ENCODE assay signal across 17 cellular contexts in genomic region chr10:119217937-119218579, GRCh38. TPM values are rescaled to one million over a fixed set of nuclear protein-coding genes. Genes with fewer than 3 reads are reported as not detected.
A peak's percentile ranks its signal among the peaks of the same experiment; 100 is the strongest.
DNase-seq lines count a peak whose midpoint lies in the region; ATAC-seq and TF ChIP-seq lines count a peak whose summit lies in the region.
"Had no signal": no experiment of that assay in that cellular context is flagged by ENCODE, and none has a peak within 500 bp of the region (broad histone marks: within the 10 kb centered on the region; RNA-seq: fewer than 3 reads in every experiment).

No MANE protein-coding gene starts in this region.

- H3K4me3 ChIP-seq in IMR-90 (ENCODE audit: insufficient read depth, low read depth, low read length): no peak overlapping the region
- H3K4me3 ChIP-seq in ascending aorta: no peak overlapping the region
- no peak overlapping the region for H3K4me3 ChIP-seq in gastrocnemius medialis

- H3K56ac ChIP-seq in IMR-90 (ENCODE audit: extremely low read depth, insufficient read depth, low read length): no peak overlapping the region

- H3K9me3 Mint-ChIP-seq in activated CD8-positive, alpha-beta T cell treated with anti-CD3 and anti-CD28 coated beads, Interleukin-2, amount 10 ng/mL, durations not matched to agents 7 days and 5 days (ENCODE audit: insufficient read depth): no peaks in the 10 kb centered on the region
- H3K9me3 Mint-ChIP-seq in MCF 10A (ENCODE audit: unreplicated experiment): no peaks in the 10 kb centered on the region
- H3K9me3 Mint-ChIP-seq: activated T-helper 1 cell treated with anti-CD3 and anti-CD28 coated beads, Interleukin-12 subunit alpha, Interleukin-12 subunit beta, Interleukin-2, Interleukin-4 antibody, amounts not matched to agents 30 ng/mL and 10 ng/mL and 1 ng/mL, durations not matched to agents 14 hours and 24 hours and 36 hours had no signal

- no peak overlapping the region; the same call in 1 of the 2 replicates for H3K9ac ChIP-seq in IMR-90 (ENCODE audit: low read depth, low read length)

- peak overlapping the region; percentile 6; the same call in 1 of the 3 replicates for H2BK15ac ChIP-seq in IMR-90 (ENCODE audit: low read depth, low read length)

- H3K27me3 Mint-ChIP-seq in activated CD8-positive, alpha-beta T cell treated with anti-CD3 and anti-CD28 coated beads, Interleukin-2, amount 10 ng/mL, durations not matched to agents 7 days and 5 days (ENCODE audit: low read depth): no peaks in the 10 kb centered on the region
- no peaks in the 10 kb centered on the region for H3K27me3 Mint-ChIP-seq in MCF 10A (ENCODE audit: insufficient read depth, unreplicated experiment)
- H3K27me3 Mint-ChIP-seq: progenitor cell of endocrine pancreas had no signal

- WGBS in IMR-90 (ENCODE audit: extremely low coverage in 2 of 2, insufficient read length in 1 of 2), 2 experiments: 30% methylated on average over 2 of the region's 5 CpGs; no CpG with 5 or more reads in 1 of the 2 experiments

- POLR2A ChIA-PET in IMR-90 (lab: Charles Lee; ENCODE audit: unreplicated experiment) (interaction anchor here (0.6 to 0.8 kb wide), 2 partner anchors 8 kb away, joined by 4 to 33 read pairs; no protein-coding TSS in a partner anchor), MCF 10A (lab: Yijun Ruan, JAX) (no interaction called here)
- POLR2A ChIA-PET in activated CD8-positive, alpha-beta T cell treated with anti-CD3 and anti-CD28 coated beads, Interleukin-2, amount 10 ng/mL, durations not matched to agents 7 days and 5 days (lab: Charles Lee): interaction anchor here (0.6 to 0.7 kb wide), 3 partner anchors 137 to 406 kb away, joined by 3 to 5 read pairs (median 4); no protein-coding TSS in a partner anchor

- no peak overlapping the region for H3K4me3 Mint-ChIP-seq in activated CD8-positive, alpha-beta T cell treated with anti-CD3 and anti-CD28 coated beads, Interleukin-2, amount 10 ng/mL, durations not matched to agents 7 days and 5 days
- H3K4me3 Mint-ChIP-seq in MCF 10A (ENCODE audit: unreplicated experiment): no peak overlapping the region
- H3K4me3 Mint-ChIP-seq: activated T-helper 1 cell treated with anti-CD3 and anti-CD28 coated beads, Interleukin-12 subunit alpha, Interleukin-12 subunit beta, Interleukin-2, Interleukin-4 antibody, amounts not matched to agents 30 ng/mL and 10 ng/mL and 1 ng/mL, durations not matched to agents 14 hours and 24 hours and 36 hours had no signal

- H3K9me1 ChIP-seq in IMR-90 (ENCODE audit: insufficient read depth, low read length): peaks cover 41% of the 10 kb centered on the region

- H3K27me3 ChIP-seq in IMR-90 (ENCODE audit: control insufficient read depth, insufficient read depth, low read length) (no peaks in the 10 kb centered on the region), ascending aorta (no peaks in the 10 kb centered on the region), gastrocnemius medialis (no peaks in the 10 kb centered on the region)

- peak overlapping the region; percentile 72; the same call in 1 of the 2 replicates for H2AK5ac ChIP-seq in IMR-90 (ENCODE audit: low read depth, low read length)

- H3K14ac ChIP-seq in IMR-90 (replicated peaks; ENCODE audit: low read depth, low read length): peak overlapping the region; percentile 77

- peak overlapping the region; percentile 64; the same call in 1 of the 2 replicates for H3K23ac ChIP-seq in IMR-90 (ENCODE audit: low read depth, low read length)

- BruUV-seq in IMR-90 (replicated peaks; lab: Mats Ljungman, UMichigan) (no TSS peak), MCF 10A (replicated peaks; lab: Mats Ljungman, UMichigan) (no TSS peak)

- H2AK9ac ChIP-seq in IMR-90 (replicated peaks; ENCODE audit: low read depth, low read length, poor library complexity): no peak overlapping the region

- H3K18ac ChIP-seq in IMR-90 (ENCODE audit: low read depth, low read length): peak overlapping the region; percentile 69

- TF ChIP-seq CTCF in IMR-90 (conservative IDR thresholded peaks at IDR 0.05; ENCODE audit: low read depth, low read length): no peak
- no peak for TF ChIP-seq CTCF in ascending aorta (IDR thresholded peaks at IDR 0.05)
- no peak for TF ChIP-seq CTCF in gastrocnemius medialis (IDR thresholded peaks at IDR 0.05 in 4 of 5, conservative IDR thresholded peaks at IDR 0.05 in 1 of 5)
- no peak for TF ChIP-seq CTCF in MCF 10A (IDR thresholded peaks at IDR 0.05; ENCODE audit: unreplicated experiment)

- intact Hi-C loops in IMR-90 (cut with micrococcal nuclease): no loop called here
- intact Hi-C loops in ascending aorta (cut with DNase I): no loop called here
- intact Hi-C loops in left ventricle myocardium superior (cut with micrococcal nuclease): no loop called here
- intact Hi-C loops in gastrocnemius medialis (cut with DNase I; ENCODE audit: low total_unique reads): loop anchor here (5.0 kb wide), 1 partner anchor 34 kb away; no protein-coding TSS in a partner anchor
- intact Hi-C loops in MCF 10A (cut with micrococcal nuclease): no loop called here

- ATAC-seq in IMR-90 (ENCODE audit: low read depth) (peak; percentile 52), left ventricle myocardium superior (peak; percentile 72), gastrocnemius medialis (peak in 1 of 2 donors; percentile 35)
- no peak for ATAC-seq in activated CD8-positive, alpha-beta T cell treated with anti-CD3 and anti-CD28 coated beads, Interleukin-2, amount 10 ng/mL, durations not matched to agents 7 days and 5 days

- in situ Hi-C loops in IMR-90 (cut with MboI; ENCODE audit: low sequenced_read_pairs) (no loop called here), gastrocnemius medialis (cut with MboI; ENCODE audit: low sequenced_read_pairs in 4 of 4) (loop anchor here in 1 of 4 donors (10.0 kb wide), 1 partner anchor 197 kb away; no protein-coding TSS in a partner anchor)

- H3K4me1 Mint-ChIP-seq in activated CD8-positive, alpha-beta T cell treated with anti-CD3 and anti-CD28 coated beads, Interleukin-2, amount 10 ng/mL, durations not matched to agents 7 days and 5 days (ENCODE audit: low read depth): peaks cover 17% of the 10 kb centered on the region
- H3K4me1 Mint-ChIP-seq in MCF 10A (ENCODE audit: insufficient read depth, unreplicated experiment): no peaks in the 10 kb centered on the region

- H2BK5ac ChIP-seq in IMR-90 (ENCODE audit: low read depth, low read length, poor library complexity, severe bottlenecking): peak overlapping the region; percentile 14

- peak overlapping the region; percentile 52 for H4K5ac ChIP-seq in IMR-90 (ENCODE audit: low read depth, low read length)

- H3K36me3 ChIP-seq in IMR-90 (ENCODE audit: control insufficient read depth, insufficient read depth, low read length) (peaks cover 13% of the 10 kb centered on the region; the same call in 1 of the 2 replicates), ascending aorta (no peaks in the 10 kb centered on the region), gastrocnemius medialis (no peaks in the 10 kb centered on the region)

- peak overlapping the region; percentile 51; the same call in 1 of the 2 replicates for H3K27ac ChIP-seq in IMR-90 (ENCODE audit: insufficient read depth, low read length)
- H3K27ac ChIP-seq in ascending aorta: peak overlapping the region; percentile 58 to 66
- H3K27ac ChIP-seq in gastrocnemius medialis: peak overlapping the region in 3 of 4 donors; percentile 28 to 40 (median 33)

- H3K4me2 ChIP-seq in IMR-90 (ENCODE audit: low read depth, low read length): peak overlapping the region; percentile 40

- H4K91ac ChIP-seq in IMR-90 (ENCODE audit: insufficient read depth, low read depth, low read length): peak overlapping the region; percentile 48

- CTCF ChIA-PET in IMR-90 (lab: Yijun Ruan, JAX): interaction anchor here (1.0 to 1.3 kb wide), 3 partner anchors 9 to 370 kb away, joined by 3 to 6 read pairs (median 4); no protein-coding TSS in a partner anchor
- CTCF ChIA-PET in activated CD8-positive, alpha-beta T cell treated with anti-CD3 and anti-CD28 coated beads, Interleukin-2, amount 10 ng/mL, durations not matched to agents 7 days and 5 days (lab: Charles Lee): interaction anchor here (1.0 to 1.3 kb wide), 4 partner anchors 9 to 88 kb away, joined by 3 to 6 read pairs (median 4); no protein-coding TSS in a partner anchor
- CTCF ChIA-PET in MCF 10A (lab: Yijun Ruan, JAX): interaction anchor here (0.7 to 1.7 kb wide), 3 partner anchors 9 to 56 kb away, joined by 3 to 8 read pairs (median 3); no protein-coding TSS in a partner anchor

- peaks cover 38% of the 10 kb centered on the region for H3K4me1 ChIP-seq in IMR-90 (ENCODE audit: control insufficient read depth, insufficient read depth, low read length)
- peaks cover 44 to 85% of the 10 kb centered on the region in 2 donors for H3K4me1 ChIP-seq in ascending aorta
- peaks cover 7 to 13% of the 10 kb centered on the region in 2 donors for H3K4me1 ChIP-seq in gastrocnemius medialis

- H3K9me3 ChIP-seq in IMR-90 (ENCODE audit: control insufficient read depth, insufficient read depth, low read length): no peaks in the 10 kb centered on the region
- H3K9me3 ChIP-seq in ascending aorta: no peaks in the 10 kb centered on the region
- no peaks in the 10 kb centered on the region for H3K9me3 ChIP-seq in gastrocnemius medialis

- peaks cover 46 to 89% of the 10 kb centered on the region in 2 experiments for H3K79me1 ChIP-seq in IMR-90 (ENCODE audit: low read depth in 1 of 2, low read length in 2 of 2)

- peak overlapping the region; percentile 54 for H2BK120ac ChIP-seq in IMR-90 (ENCODE audit: low read depth, low read length)

- TF ChIP-seq RAD21 in IMR-90 (IDR thresholded peaks at IDR 0.05; ENCODE audit: low read length): no peak

- H4K20me1 ChIP-seq in IMR-90 (ENCODE audit: insufficient read depth, low read length): peaks cover 63% of the 10 kb centered on the region

- TF ChIP-seq POLR2A in IMR-90 (IDR thresholded peaks at IDR 0.05; ENCODE audit: low read depth, low read length) (no peak; the same call in 1 of the 2 replicates), gastrocnemius medialis (IDR thresholded peaks at IDR 0.05) (no peak)

- H3K36me3 Mint-ChIP-seq in activated CD8-positive, alpha-beta T cell treated with anti-CD3 and anti-CD28 coated beads, Interleukin-2, amount 10 ng/mL, durations not matched to agents 7 days and 5 days (ENCODE audit: low read depth): peaks cover 2% of the 10 kb centered on the region
- H3K36me3 Mint-ChIP-seq in MCF 10A (ENCODE audit: insufficient read depth, unreplicated experiment): no peaks in the 10 kb centered on the region

- H3K27ac Mint-ChIP-seq in activated CD8-positive, alpha-beta T cell treated with anti-CD3 and anti-CD28 coated beads, Interleukin-2, amount 10 ng/mL, durations not matched to agents 7 days and 5 days: no peak overlapping the region
- no peak overlapping the region for H3K27ac Mint-ChIP-seq in MCF 10A (ENCODE audit: low read depth, unreplicated experiment)
- H3K27ac Mint-ChIP-seq: activated T-helper 1 cell treated with anti-CD3 and anti-CD28 coated beads, Interleukin-12 subunit alpha, Interleukin-12 subunit beta, Interleukin-2, Interleukin-4 antibody, amounts not matched to agents 30 ng/mL and 10 ng/mL and 1 ng/mL, durations not matched to agents 14 hours and 24 hours and 36 hours; progenitor cell of endocrine pancreas had no signal

- H4K8ac ChIP-seq in IMR-90 (ENCODE audit: low read depth in 2 of 2, low read length in 2 of 2): peak overlapping the region in 1 of 2 experiments; percentile 4; a peak in 2 of 4 replicates

- peak overlapping the region; percentile 71 for H3K4ac ChIP-seq in IMR-90 (ENCODE audit: low read depth, low read length)

- peak overlapping the region; percentile 71; the same call in 1 of the 2 replicates for H2BK20ac ChIP-seq in IMR-90 (ENCODE audit: low read depth, low read length)

- dilution Hi-C loops in IMR-90 (cut with HindIII; ENCODE audit: low sequenced_read_pairs, unreplicated experiment): no loop called here

- DNase-seq in IMR-90 (peak; percentile 69), ascending aorta (ENCODE audit: low spot score in 2 of 2) (no peak), left ventricle myocardium superior (no peak), gastrocnemius medialis (no peak), MCF 10A (ENCODE audit: unreplicated experiment) (no peak), NCI-H82 treated with DMSO at 0.1 percent for 48 hours (lab: John Stamatoyannopoulos, UW; ENCODE audit: unreplicated experiment) (no peak), DMS114 treated with DMSO at 0.1 percent for 48 hours (lab: John Stamatoyannopoulos, UW; ENCODE audit: unreplicated experiment) (no peak)
- DNase-seq in activated CD8-positive, alpha-beta T cell treated with anti-CD3 and anti-CD28 coated beads, Interleukin-2, amount 10 ng/mL, durations not matched to agents 7 days and 5 days: no peak
- DNase-seq: activated CD4-positive, alpha-beta T cell treated with anti-CD3 and anti-CD28 coated beads, Interleukin-2, amount 50 U/mL, for 4 hours; AML-193; amygdala; Calu3; hippocampal formation; KG1; NCI-H524 treated with DMSO at 0.1 percent for 48 hours had no signal

- H2AFZ ChIP-seq in IMR-90 (replicated peaks; ENCODE audit: low read length, poor library complexity): no peak overlapping the region

RNA-seq across cellular contexts. Expression of gene GRK5, which starts 10.7 kb away (rescaled TPM):
- total RNA-seq in IMR-90 (2012; rRNA removed): 11.9 and 12.9 TPM in 2 replicates
- polyA plus RNA-seq in IMR-90 (2012; rRNA removed): 13.7 and 16.3 TPM in 2 replicates
- 14.9 and 16.1 TPM in 2 replicates for polyA plus RNA-seq in IMR-90 (2012; cell fraction: cytosol; rRNA removed)
- 13.4 and 27.1 TPM in 2 replicates for polyA plus RNA-seq in IMR-90 (2012; cell fraction: nucleus; rRNA removed; ENCODE audit: low replicate concordance)
- 75.5 TPM for total RNA-seq in ascending aorta
- total RNA-seq in left ventricle myocardium superior: 43.4 TPM
- 10 to 100 TPM in 1 of 4 donors, 1 to 10 TPM in 3; 6.2 to 12.5 (median 9.1) TPM for total RNA-seq in gastrocnemius medialis
- 10 to 100 TPM; 16.9 to 17.6 TPM for total RNA-seq in activated CD8-positive, alpha-beta T cell treated with anti-CD3 and anti-CD28 coated beads, Interleukin-2, amount 10 ng/mL, durations not matched to agents 7 days and 5 days
- total RNA-seq in MCF 10A (2022): 0.82 and 1.2 TPM in 2 replicates

RNA-seq across cellular contexts. Expression of gene PRDX3, which starts 39.4 kb away (rescaled TPM):
- total RNA-seq in IMR-90 (2012; rRNA removed): 169 and 195 TPM in 2 replicates
- 173 and 187 TPM in 2 replicates for polyA plus RNA-seq in IMR-90 (2012; rRNA removed)
- 60.3 and 63.2 TPM in 2 replicates for polyA plus RNA-seq in IMR-90 (2012; cell fraction: cytosol; rRNA removed)
- 17.7 and 85.4 TPM in 2 replicates for polyA plus RNA-seq in IMR-90 (2012; cell fraction: nucleus; rRNA removed; ENCODE audit: low replicate concordance)
- total RNA-seq in ascending aorta: 34.9 TPM
- 288 TPM for total RNA-seq in left ventricle myocardium superior
- total RNA-seq in gastrocnemius medialis: 100 to 1,000 TPM; 227 to 342 (median 250) TPM
- 100 to 1,000 TPM; 135 to 136 TPM for total RNA-seq in activated CD8-positive, alpha-beta T cell treated with anti-CD3 and anti-CD28 coated beads, Interleukin-2, amount 10 ng/mL, durations not matched to agents 7 days and 5 days
- total RNA-seq in MCF 10A (2022): 85.6 and 94.4 TPM in 2 replicates

RNA-seq across cellular contexts. Expression of gene SFXN4, which starts 52.5 kb away (rescaled TPM):
- total RNA-seq in IMR-90 (2012; rRNA removed) (10.6 and 12.0 TPM in 2 replicates), ascending aorta (13.7 TPM), left ventricle myocardium superior (43.0 TPM), gastrocnemius medialis (10 to 100 TPM; 25.6 to 69.7 (median 39.8) TPM), MCF 10A (2022) (33.2 and 44.7 TPM in 2 replicates)
- polyA plus RNA-seq in IMR-90 (2012; rRNA removed): 10.6 and 12.5 TPM in 2 replicates
- polyA plus RNA-seq in IMR-90 (2012; cell fraction: cytosol; rRNA removed): 5.4 and 6.0 TPM in 2 replicates
- 6.3 and 26.3 TPM in 2 replicates for polyA plus RNA-seq in IMR-90 (2012; cell fraction: nucleus; rRNA removed; ENCODE audit: low replicate concordance)
- 10 to 100 TPM; 35.0 to 36.7 TPM for total RNA-seq in activated CD8-positive, alpha-beta T cell treated with anti-CD3 and anti-CD28 coated beads, Interleukin-2, amount 10 ng/mL, durations not matched to agents 7 days and 5 days
